In the genomic region with DNA sequence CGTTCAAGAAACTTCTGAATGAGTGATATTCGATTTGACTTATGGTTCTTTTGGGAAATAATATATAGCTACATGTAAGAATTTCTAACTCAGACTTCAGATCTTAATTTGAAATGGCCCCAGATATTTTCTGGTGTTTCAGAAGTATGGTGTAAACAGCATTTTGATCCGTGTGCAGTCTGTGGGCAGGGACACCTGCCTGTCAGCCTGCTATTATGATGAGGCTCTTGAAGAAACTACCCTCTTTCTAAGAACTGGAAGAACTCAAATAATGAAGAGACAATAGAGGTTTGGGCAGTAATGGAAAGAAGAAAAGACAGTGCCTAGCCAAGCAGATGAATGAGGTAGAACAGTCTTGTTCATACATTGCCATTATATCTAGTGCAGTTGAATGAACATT, we compare ENCODE assay signal across 10 cellular contexts.
DNase-seq lines count a peak whose midpoint lies in the region; ATAC-seq and TF ChIP-seq lines count a peak whose summit lies in the region.
"Had no signal": no experiment of that assay in that cellular context is flagged by ENCODE, and none has a peak within 500 bp of the region (broad histone marks: within the 10 kb centered on the region; RNA-seq: fewer than 3 reads in every experiment).

No MANE protein-coding gene starts in this region.

- no peak for ATAC-seq in GM19463 (IDR thresholded peaks at IDR 0.05; ENCODE audit: unreplicated experiment)

- H3K27ac Mint-ChIP-seq in nephron, result peak overlapping the region; percentile 40 to 71 (median 50)

- H3F3A ChIP-seq in MM.1S (ENCODE audit: insufficient read depth, low read length), result peaks cover 20% of the 10 kb centered on the region

- no peak overlapping the region for H3K9ac ChIP-seq in MM.1S (ENCODE audit: low read length)
- peak overlapping the region in 1 of 2 donors; percentile 76 for H3K9ac ChIP-seq in duodenal mucosa (ENCODE audit: low read depth in 1 of 2, low read length in 2 of 2)

- H3K9me3 ChIP-seq in MM.1S (replicated peaks; ENCODE audit: insufficient read depth, low read length), result no peaks in the 10 kb centered on the region
- no peaks in the 10 kb centered on the region for H3K9me3 ChIP-seq in duodenal mucosa (ENCODE audit: control insufficient read depth in 1 of 2, low read length in 2 of 2)
- H3K9me3 ChIP-seq: neutrophil had no signal

- peak overlapping the region; percentile 89; the same call in 1 of the 2 replicates for H3K4me2 ChIP-seq in MM.1S (ENCODE audit: low read depth, low read length)

- peaks cover 24% of the 10 kb centered on the region for H3K36me3 Mint-ChIP-seq in nephron (ENCODE audit: low read depth)

- no peaks in the 10 kb centered on the region for H3K9me2 ChIP-seq in MM.1S (replicated peaks; ENCODE audit: insufficient read depth, low read length)

- no peaks in the 10 kb centered on the region for H3K27me3 ChIP-seq in ACC112 (ENCODE audit: insufficient read depth, low read length)
- no peaks in the 10 kb centered on the region for H3K27me3 ChIP-seq in MM.1S (replicated peaks; ENCODE audit: insufficient read depth, low read length)
- H3K27me3 ChIP-seq in duodenal mucosa (ENCODE audit: control insufficient read depth in 1 of 2, insufficient read depth in 2 of 2, low read length in 2 of 2), result no peaks in the 10 kb centered on the region
- H3K27me3 ChIP-seq: neutrophil had no signal

- H2AFZ ChIP-seq in ACC112 (ENCODE audit: low read length, unreplicated experiment) (no peak overlapping the region), MM.1S (ENCODE audit: low read length) (no peak overlapping the region)

- H3K4me3 ChIP-seq in ACC112 (ENCODE audit: low read depth, low read length), result peak overlapping the region; percentile 71
- H3K4me3 ChIP-seq in MM.1S (ENCODE audit: low read length), result peak overlapping the region; percentile 2; the same call in 1 of the 2 replicates
- H3K4me3 ChIP-seq in duodenal mucosa (ENCODE audit: low read depth in 1 of 2, low read length in 2 of 2), result peak overlapping the region; percentile 66 to 76

- H3K27me3 Mint-ChIP-seq in nephron (ENCODE audit: low read depth), result no peaks in the 10 kb centered on the region

- peak overlapping the region; percentile 28 to 63 (median 51) for H3K4me3 Mint-ChIP-seq in nephron

- H3K4me1 ChIP-seq in ACC112 (ENCODE audit: control insufficient read depth, insufficient read depth, low read length, unreplicated experiment) (peaks cover 35% of the 10 kb centered on the region), MM.1S (ENCODE audit: low read length) (peaks cover 41% of the 10 kb centered on the region), duodenal mucosa (ENCODE audit: control insufficient read depth in 1 of 2, insufficient read depth in 2 of 2, low read length in 2 of 2) (peaks cover 30 to 31% of the 10 kb centered on the region in 2 donors)

- H4K20me1 ChIP-seq in MM.1S (ENCODE audit: insufficient read depth, low read length), result no peaks in the 10 kb centered on the region

- H3K4me1 Mint-ChIP-seq in nephron, result peaks cover 62% of the 10 kb centered on the region

- intact Hi-C loops in posterior cingulate gyrus (cut with DNase I), result no loop called here

- H3K79me2 ChIP-seq in ACC112 (ENCODE audit: control insufficient read depth, insufficient read depth, low read length, unreplicated experiment) (no peaks in the 10 kb centered on the region), MM.1S (ENCODE audit: low read length) (peaks cover 76% of the 10 kb centered on the region)

- H3K27ac ChIP-seq in ACC112 (ENCODE audit: low read depth, low read length), result no peak overlapping the region
- no peak overlapping the region for H3K27ac ChIP-seq in MM.1S (ENCODE audit: low read length)
- H3K27ac ChIP-seq in duodenal mucosa (ENCODE audit: low read depth, low read length), result peak overlapping the region; percentile 69
- H3K27ac ChIP-seq: neutrophil had no signal

- H3K9me3 Mint-ChIP-seq in nephron, result no peaks in the 10 kb centered on the region

- H3K36me3 ChIP-seq in ACC112 (ENCODE audit: insufficient read depth, low read length) (no peaks in the 10 kb centered on the region), MM.1S (replicated peaks; ENCODE audit: insufficient read depth, low read length) (no peaks in the 10 kb centered on the region), duodenal mucosa (ENCODE audit: control insufficient read depth in 1 of 2, insufficient read depth in 2 of 2, low read length in 2 of 2) (peaks cover 0 to 3% of the 10 kb centered on the region in 2 donors)
- H3K36me3 ChIP-seq: neutrophil had no signal

- DNase-seq in MM.1S (no peak), NCI-H526 treated with DMSO at 0.1 percent for 48 hours (lab: John Stamatoyannopoulos, UW) (no peak), posterior cingulate gyrus (no peak), HuH-7.5 (ENCODE audit: low spot score) (no peak)
- DNase-seq: C1 segment of cervical spinal cord had no signal

- TF ChIP-seq CTCF in MM.1S (IDR thresholded peaks at IDR 0.05; ENCODE audit: low read length), result no peak
- TF ChIP-seq CTCF in nephron (IDR thresholded peaks at IDR 0.05; ENCODE audit: unreplicated experiment in 3 of 3), result no peak

Comparison
In these comparisons a context has a peak if more than half of its experiments do, and no peak if none do; other contexts are left out.
1. H3K4me3 ChIP-seq: peak in every context shown above with its lines; median percentile 71 in ACC112; 71 in duodenal mucosa; 2 in MM.1S.